Comparison of ENCODE assay signal across 9 cellular contexts in the genomic region with DNA sequence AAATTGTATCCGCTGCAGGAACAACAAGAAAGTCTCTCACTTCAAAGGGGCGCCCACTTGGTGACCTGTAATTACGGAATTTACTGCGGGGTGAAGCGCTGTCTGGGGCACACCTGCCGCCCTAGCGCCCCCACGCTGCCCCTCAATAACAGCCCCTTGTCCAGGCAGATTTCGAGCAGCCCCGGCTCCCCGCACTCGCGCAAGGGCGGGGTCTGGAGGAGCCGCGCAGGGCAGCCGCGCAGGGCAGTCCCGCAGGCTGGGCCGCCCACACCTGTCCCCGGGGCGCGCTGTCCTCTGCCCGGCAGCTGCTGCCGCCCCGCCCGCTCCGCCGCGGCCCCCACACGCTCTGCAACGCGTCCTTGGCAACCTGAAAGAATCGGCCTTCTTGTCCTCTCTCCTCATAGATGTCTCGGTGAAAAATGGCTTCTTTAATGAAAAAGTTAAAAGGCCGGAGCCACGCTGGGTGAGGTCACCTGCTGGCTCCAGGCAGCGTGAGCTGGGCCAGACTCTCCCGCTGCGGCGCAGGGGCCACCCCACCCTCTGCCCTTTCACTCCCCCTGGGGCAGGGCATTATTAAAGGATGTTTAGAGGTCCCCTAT.
DNase-seq lines count a peak whose midpoint lies in the region; ATAC-seq lines count a peak whose summit lies in the region.
"Had no signal": no experiment of that assay in that cellular context is flagged by ENCODE, and none has a peak within 500 bp of the region (broad histone marks: within the 10 kb centered on the region; RNA-seq: fewer than 3 reads in every experiment).

No MANE protein-coding gene starts in this region.

- DNase-seq in activated CD4-positive, alpha-beta T cell treated with anti-CD3 and anti-CD28 coated beads, Interleukin-2, amount 10 ng/mL, durations not matched to agents 24 days and 14 days = no peak
- DNase-seq in activated CD4-positive, alpha-beta T cell treated with anti-CD3 and anti-CD28 coated beads, Interleukin-2, amount 50 U/mL, for 4 hours = no peak
- DNase-seq in myocyte (ENCODE audit: low read depth) = peak; percentile 41
- DNase-seq in NCI-H82 (lab: John Stamatoyannopoulos, UW) = no peak
- no peak for DNase-seq in naive thymus-derived CD8-positive, alpha-beta T cell
- DNase-seq: activated CD4-positive, alpha-beta T cell treated with anti-CD3 and anti-CD28 coated beads for 48 hours had no signal

- H3K36me3 ChIP-seq in esophagus (ENCODE audit: control insufficient read depth in 2 of 2, insufficient read depth in 2 of 2, low read length in 1 of 2) (no peaks in the 10 kb centered on the region), urinary bladder (ENCODE audit: insufficient read depth) (no peaks in the 10 kb centered on the region)

- H3K4me3 Mint-ChIP-seq in activated CD4-positive, alpha-beta T cell treated with anti-CD3 and anti-CD28 coated beads, Interleukin-2, amount 10 ng/mL, durations not matched to agents 24 days and 14 days = peak overlapping the region; percentile 30
- peak overlapping the region in 4 of 10 donors; percentile 8 to 59 (median 39) for H3K4me3 Mint-ChIP-seq in naive thymus-derived CD8-positive, alpha-beta T cell

- POLR2A ChIA-PET in naive thymus-derived CD8-positive, alpha-beta T cell (lab: Charles Lee) = no interaction called here

- peak overlapping the region; percentile 16 to 25 for H3K4me3 ChIP-seq in esophagus (ENCODE audit: low read depth in 1 of 2, low read length in 2 of 2)
- H3K4me3 ChIP-seq in urinary bladder (ENCODE audit: low read depth, low read length) = peak overlapping the region; percentile 32

- no peak for ATAC-seq in GM19455 (IDR thresholded peaks at IDR 0.05; ENCODE audit: unreplicated experiment)
- ATAC-seq in naive thymus-derived CD8-positive, alpha-beta T cell = no peak

- H3K27me3 ChIP-seq in esophagus (ENCODE audit: control insufficient read depth in 1 of 2, insufficient read depth in 2 of 2, low read length in 2 of 2) = no peaks in the 10 kb centered on the region

- H3K27ac ChIP-seq in esophagus (ENCODE audit: low read depth in 2 of 2, low read length in 1 of 2) (no peak overlapping the region), urinary bladder (ENCODE audit: low read depth) (no peak overlapping the region)

- 8 to 11% methylated on average over 39 to 41 of the region's 41 CpGs for WGBS in esophagus, 2 donors
- 13% methylated on average over 41 of the region's 41 CpGs for WGBS in urinary bladder

- H3K36me3 Mint-ChIP-seq in activated CD4-positive, alpha-beta T cell treated with anti-CD3 and anti-CD28 coated beads, Interleukin-2, amount 10 ng/mL, durations not matched to agents 24 days and 14 days (ENCODE audit: low read depth) = no peaks in the 10 kb centered on the region
- no peaks in the 10 kb centered on the region for H3K36me3 Mint-ChIP-seq in naive thymus-derived CD8-positive, alpha-beta T cell

- H3K27ac Mint-ChIP-seq in activated CD4-positive, alpha-beta T cell treated with anti-CD3 and anti-CD28 coated beads, Interleukin-2, amount 10 ng/mL, durations not matched to agents 24 days and 14 days = no peak overlapping the region
- no peak overlapping the region for H3K27ac Mint-ChIP-seq in naive thymus-derived CD8-positive, alpha-beta T cell

- peaks cover 2% of the 10 kb centered on the region for H3K4me1 Mint-ChIP-seq in activated CD4-positive, alpha-beta T cell treated with anti-CD3 and anti-CD28 coated beads, Interleukin-2, amount 10 ng/mL, durations not matched to agents 24 days and 14 days
- H3K4me1 Mint-ChIP-seq in naive thymus-derived CD8-positive, alpha-beta T cell = peaks cover 0 to 7% (median under 1%) of the 10 kb centered on the region in 4 donors

- H3K4me1 ChIP-seq in esophagus (ENCODE audit: control insufficient read depth in 2 of 2, insufficient read depth in 2 of 2, low read length in 1 of 2) (peaks cover 0 to 5% of the 10 kb centered on the region in 2 donors), urinary bladder (ENCODE audit: insufficient read depth) (peaks cover 3% of the 10 kb centered on the region)

- H3K27me3 Mint-ChIP-seq in activated CD4-positive, alpha-beta T cell treated with anti-CD3 and anti-CD28 coated beads, Interleukin-2, amount 10 ng/mL, durations not matched to agents 24 days and 14 days = peaks cover 35% of the 10 kb centered on the region
- peaks cover 9 to 58% (median 32%) of the 10 kb centered on the region in 5 donors for H3K27me3 Mint-ChIP-seq in naive thymus-derived CD8-positive, alpha-beta T cell

- H3K9me3 ChIP-seq in esophagus (ENCODE audit: control insufficient read depth in 2 of 2, insufficient read depth in 1 of 2, low read depth in 1 of 2, low read length in 1 of 2) = no peaks in the 10 kb centered on the region

- intact Hi-C loops in activated CD4-positive, alpha-beta T cell treated with anti-CD3 and anti-CD28 coated beads, Interleukin-2, amount 10 ng/mL, durations not matched to agents 24 days and 14 days (cut with micrococcal nuclease) = no loop called here

- no peaks in the 10 kb centered on the region for H3K9me3 Mint-ChIP-seq in activated CD4-positive, alpha-beta T cell treated with anti-CD3 and anti-CD28 coated beads, Interleukin-2, amount 10 ng/mL, durations not matched to agents 24 days and 14 days
- no peaks in the 10 kb centered on the region for H3K9me3 Mint-ChIP-seq in naive thymus-derived CD8-positive, alpha-beta T cell
